In genomic region chr15:68417897-68418296, GRCh38 we compare ENCODE assay signal across 19 cellular contexts. TPM values are rescaled to one million over a fixed set of nuclear protein-coding genes. Genes with fewer than 3 reads are reported as not detected.
DNase-seq lines count a peak whose midpoint lies in the region; ATAC-seq, FAIRE-seq and TF ChIP-seq lines count a peak whose summit lies in the region.
"Had no signal": no experiment of that assay in that cellular context is flagged by ENCODE, and none has a peak within 500 bp of the region (broad histone marks: within the 10 kb centered on the region; RNA-seq: fewer than 3 reads in every experiment).

No MANE protein-coding gene starts in this region.

- H3K4me1 ChIP-seq in A549, result peaks cover 52% of the 10 kb centered on the region
- peaks cover 25% of the 10 kb centered on the region for H3K4me1 ChIP-seq in IMR-90 (ENCODE audit: control insufficient read depth, insufficient read depth, low read length)
- H3K4me1 ChIP-seq in sigmoid colon, result peaks cover 0 to 12% (median 6%) of the 10 kb centered on the region in 4 donors

- ATAC-seq in A549, result no peak
- no peak for ATAC-seq in IMR-90 (ENCODE audit: low read depth)
- ATAC-seq in HG02852 (IDR thresholded peaks at IDR 0.05; ENCODE audit: unreplicated experiment), result no peak
- no peak for ATAC-seq in HG02938 (IDR thresholded peaks at IDR 0.05; ENCODE audit: unreplicated experiment)
- ATAC-seq: activated T-helper 17 cell treated with anti-CD3 and anti-CD28 coated beads, Interleukin-2, amount 50 U/mL, for 72 hours; HCT116 had no signal

- H3K9ac ChIP-seq in IMR-90 (ENCODE audit: low read depth, low read length), result no peak overlapping the region
- H3K9ac ChIP-seq: BLaER1 treated with 17β-estradiol and CSF1 and Interleukin-3, amounts not matched to agents 10 nM and 100 nM had no signal

- dilution Hi-C loops in IMR-90 (cut with HindIII; ENCODE audit: low sequenced_read_pairs, unreplicated experiment), result no loop called here

- H3K18ac ChIP-seq in IMR-90 (ENCODE audit: low read depth, low read length), result peak overlapping the region; percentile 35; the same call in 1 of the 2 replicates

- peak overlapping the region; percentile 32; the same call in 1 of the 2 replicates for H3K23ac ChIP-seq in IMR-90 (ENCODE audit: low read depth, low read length)

- no peak overlapping the region for H4K5ac ChIP-seq in IMR-90 (ENCODE audit: low read depth, low read length)

- H3K4me3 ChIP-seq in A549 (no peak overlapping the region), IMR-90 (ENCODE audit: insufficient read depth, low read depth, low read length) (no peak overlapping the region), fibroblast of pulmonary artery (replicated peaks; ENCODE audit: low read depth, low read length) (no peak overlapping the region), sigmoid colon (no peak overlapping the region)
- H3K4me3 ChIP-seq: BLaER1 treated with 17β-estradiol and CSF1 and Interleukin-3, amounts not matched to agents 10 nM and 100 nM; hepatocyte; mucosa of descending colon had no signal

- peak overlapping the region; percentile 55 for H2BK120ac ChIP-seq in IMR-90 (ENCODE audit: low read depth, low read length)

- TF ChIP-seq POLR2A in A549 (IDR thresholded peaks at IDR 0.05; ENCODE audit: low read length), result no peak
- TF ChIP-seq POLR2A in IMR-90 (IDR thresholded peaks at IDR 0.05; ENCODE audit: low read depth, low read length), result no peak
- TF ChIP-seq POLR2A in sigmoid colon (IDR thresholded peaks at IDR 0.05), result no peak

- WGBS in A549 (ENCODE audit: missing lambda C conversion rate), result 58% methylated on average over 2 of the region's 2 CpGs
- no CpG with 5 or more reads among the region's 2 CpGs for whole genome bisulfite sequencing in IMR-90 (ENCODE audit: extremely low coverage in 2 of 2, insufficient read length in 1 of 2), 2 experiments
- 51 to 65% methylated on average over 2 of the region's 2 CpGs for WGBS in sigmoid colon, 2 donors

- no peak overlapping the region for H2AFZ ChIP-seq in IMR-90 (replicated peaks; ENCODE audit: low read length, poor library complexity)
- H2AFZ ChIP-seq: hepatocyte had no signal

- peaks cover 32% of the 10 kb centered on the region for H3K9me1 ChIP-seq in IMR-90 (ENCODE audit: insufficient read depth, low read length)

- in situ Hi-C loops in IMR-90 (cut with MboI; ENCODE audit: low sequenced_read_pairs), result no loop called here

- BruUV-seq in IMR-90 (replicated peaks; lab: Mats Ljungman, UMichigan), result no TSS peak

- CTCF ChIA-PET in A549 (lab: Yijun Ruan, JAX) (interaction anchor here (0.8 to 2.2 kb wide), 6 partner anchors 8 to 142 kb away, joined by 3 to 7 read pairs (median 4); no protein-coding TSS in a partner anchor), IMR-90 (lab: Yijun Ruan, JAX) (interaction anchor here (1.3 kb wide), 1 partner anchor 111 kb away, joined by 4 read pairs; no protein-coding TSS in a partner anchor)

- intact Hi-C loops in IMR-90 (cut with micrococcal nuclease) (no loop called here), sigmoid colon (cut with DNase I) (no loop called here)

- H3K9me3 ChIP-seq in A549 (no peaks in the 10 kb centered on the region), IMR-90 (ENCODE audit: control insufficient read depth, insufficient read depth, low read length) (no peaks in the 10 kb centered on the region), sigmoid colon (no peaks in the 10 kb centered on the region)
- H3K9me3 ChIP-seq: BLaER1 treated with 17β-estradiol and CSF1 and Interleukin-3, amounts not matched to agents 10 nM and 100 nM; mucosa of descending colon had no signal

- H3K36me3 ChIP-seq in IMR-90 (ENCODE audit: control insufficient read depth, insufficient read depth, low read length), result peaks cover 2% of the 10 kb centered on the region; the same call in 1 of the 2 replicates
- no peaks in the 10 kb centered on the region for H3K36me3 ChIP-seq in sigmoid colon
- H3K36me3 ChIP-seq: BLaER1 treated with 17β-estradiol and CSF1 and Interleukin-3, amounts not matched to agents 10 nM and 100 nM had no signal

- H3K27ac ChIP-seq in A549 (peak overlapping the region; percentile 16 to 82; a peak in 3 of 6 replicates), IMR-90 (ENCODE audit: insufficient read depth, low read length) (no peak overlapping the region), sigmoid colon (peak overlapping the region in 3 of 4 donors; percentile 26 to 60 (median 41))
- H3K27ac ChIP-seq: BLaER1 treated with 17β-estradiol and CSF1 and Interleukin-3, amounts not matched to agents 10 nM and 100 nM; hepatocyte had no signal

- POLR2A ChIA-PET in A549 (lab: Yijun Ruan, JAX) (interaction anchor here (0.6 kb wide), 1 partner anchor 147 kb away, joined by 4 read pairs; no protein-coding TSS in a partner anchor), IMR-90 (lab: Charles Lee; ENCODE audit: unreplicated experiment) (no interaction called here)

- H2BK5ac ChIP-seq in IMR-90 (ENCODE audit: low read depth, low read length, poor library complexity, severe bottlenecking), result no peak overlapping the region

- H3K4me2 ChIP-seq in A549, result peak overlapping the region; percentile 67; the same call in 2 of the 3 replicates
- peak overlapping the region; percentile 63; the same call in 1 of the 2 replicates for H3K4me2 ChIP-seq in IMR-90 (ENCODE audit: low read depth, low read length)
- H3K4me2 ChIP-seq: hepatocyte had no signal

- peaks cover 12% of the 10 kb centered on the region; the same call in 1 of the 2 replicates for H4K20me1 ChIP-seq in IMR-90 (ENCODE audit: insufficient read depth, low read length)
- H4K20me1 ChIP-seq: BLaER1 treated with 17β-estradiol and CSF1 and Interleukin-3, amounts not matched to agents 10 nM and 100 nM had no signal

- peak overlapping the region; percentile 10; the same call in 1 of the 2 replicates for H4K91ac ChIP-seq in IMR-90 (ENCODE audit: insufficient read depth, low read depth, low read length)

- no peak for TF ChIP-seq EP300 in A549 (IDR thresholded peaks at IDR 0.05)
- TF ChIP-seq EP300 in sigmoid colon (IDR thresholded peaks at IDR 0.05), result no peak

- peaks cover 3 to 45% of the 10 kb centered on the region in 2 experiments; a peak in 3 of 4 replicates for H3K79me1 ChIP-seq in IMR-90 (ENCODE audit: low read depth in 1 of 2, low read length in 2 of 2)

- H3K4ac ChIP-seq in IMR-90 (ENCODE audit: low read depth, low read length), result no peak overlapping the region; the same call in 1 of the 2 replicates

- H2AK5ac ChIP-seq in IMR-90 (ENCODE audit: low read depth, low read length), result peak overlapping the region; percentile 62; the same call in 1 of the 2 replicates

- DNase-seq in A549 (ENCODE audit: low read depth in 1 of 2, low spot score in 1 of 2) (no peak), IMR-90 (peak; percentile 50), fibroblast of pulmonary artery (ENCODE audit: low read depth) (peak; percentile 50), sigmoid colon (no peak), NCI-H2029 treated with DMSO at 0.1 percent for 48 hours (lab: John Stamatoyannopoulos, UW) (no peak), inferior parietal cortex (ENCODE audit: extremely low spot score) (no peak)
- DNase-seq: activated CD4-positive, alpha-beta T cell treated with anti-CD3 and anti-CD28 coated beads, Interleukin-2, amount 50 U/mL, for 4 hours; activated CD4-positive, CD25-positive, alpha-beta regulatory T cell; DMS79 treated with DMSO at 0.1 percent for 48 hours; NCI-H510A; SIG-M5 had no signal

- peak overlapping the region; percentile 26 for H3K14ac ChIP-seq in IMR-90 (replicated peaks; ENCODE audit: low read depth, low read length)

- no peak overlapping the region for H2AK9ac ChIP-seq in IMR-90 (replicated peaks; ENCODE audit: low read depth, low read length, poor library complexity)

- H3K56ac ChIP-seq in IMR-90 (ENCODE audit: extremely low read depth, insufficient read depth, low read length), result no peak overlapping the region

- peak overlapping the region in 1 of 2 experiments; percentile 18; a peak in 1 of 4 replicates for H4K8ac ChIP-seq in IMR-90 (ENCODE audit: low read depth in 2 of 2, low read length in 2 of 2)

- peak; percentile 28 for FAIRE-seq in A549 (lab: Jason Lieb, UNC)

- H2BK20ac ChIP-seq in IMR-90 (ENCODE audit: low read depth, low read length), result peak overlapping the region; percentile 76; the same call in 1 of the 2 replicates

- H2BK15ac ChIP-seq in IMR-90 (ENCODE audit: low read depth, low read length), result no peak overlapping the region

- TF ChIP-seq RAD21 in A549 (conservative IDR thresholded peaks at IDR 0.05 in 1 of 2, IDR thresholded peaks at IDR 0.05 in 1 of 2), result no peak
- no peak for TF ChIP-seq RAD21 in IMR-90 (IDR thresholded peaks at IDR 0.05; ENCODE audit: low read length)

- H3K27me3 ChIP-seq in IMR-90 (ENCODE audit: control insufficient read depth, insufficient read depth, low read length) (no peaks in the 10 kb centered on the region), sigmoid colon (no peaks in the 10 kb centered on the region)
- H3K27me3 ChIP-seq: BLaER1 treated with 17β-estradiol and CSF1 and Interleukin-3, amounts not matched to agents 10 nM and 100 nM; hepatocyte had no signal

- TF ChIP-seq CTCF in A549 (IDR thresholded peaks at IDR 0.05) (no peak), IMR-90 (conservative IDR thresholded peaks at IDR 0.05; ENCODE audit: low read depth, low read length) (no peak), fibroblast of pulmonary artery (IDR thresholded peaks at IDR 0.05; ENCODE audit: low read length, missing control alignments) (no peak), sigmoid colon (IDR thresholded peaks at IDR 0.05) (no peak)

TF ChIP-seq in A549, 52 proteins besides CTCF, POLR2A, EP300 and RAD21 (continues in another document):
- TF ChIP-seq MAX (IDR thresholded peaks at IDR 0.05), result no peak
- TF ChIP-seq FOSB (CRISPR knock-in tag; IDR thresholded peaks at IDR 0.05), result no peak
- TF ChIP-seq CBX8 (IDR thresholded peaks at IDR 0.05), result no peak

TF ChIP-seq in IMR-90, 13 proteins besides CTCF, POLR2A, EP300 and RAD21 (continues in another document):
- TF ChIP-seq USF2 (IDR thresholded peaks at IDR 0.05; ENCODE audit: low read depth, low read length), result no peak

RNA-seq across cellular contexts. Expression of gene ITGA11, which starts 14.1 kb away (rescaled TPM):
- 8.3 and 13.2 TPM in 2 replicates for polyA plus RNA-seq in A549 (2011; rRNA removed)
- 3.6 and 5.5 TPM in 2 replicates for polyA plus RNA-seq in A549 (2012; cell fraction: cytosol; rRNA removed)
- 14.2 and 15.0 TPM in 2 replicates for polyA plus RNA-seq in A549 (2012; cell fraction: nucleus; rRNA removed)
- polyA plus RNA-seq in A549 (2017; fragmentation: RNase III; extraction: RNeasy Plus Mini Kit Qiagen cat#74134 plus additional on column Dnase treatment), result 10.1 to 22.0 TPM (median 17.2 TPM) in 3 replicates
- polyA minus RNA-seq in A549 (2011; rRNA and poly(A)+ RNA removed), result 19.0 and 22.2 TPM in 2 replicates
- total RNA-seq in IMR-90 (2012; rRNA removed), result 2.5 and 4.1 TPM in 2 replicates
- polyA plus RNA-seq in IMR-90 (2012; rRNA removed), result 5.6 and 6.6 TPM in 2 replicates
- 3.0 and 5.8 TPM in 2 replicates for polyA plus RNA-seq in IMR-90 (2012; cell fraction: cytosol; rRNA removed)
- 6.2 and 6.6 TPM in 2 replicates for polyA plus RNA-seq in IMR-90 (2012; cell fraction: nucleus; rRNA removed; ENCODE audit: low replicate concordance)
- 1 to 10 TPM in 3 of 4 donors, under 1 TPM in 1; 0.95 to 6.1 (median 2.7) TPM for total RNA-seq in sigmoid colon
- 1 to 10 TPM in 1 of 3 donors, under 1 TPM in 2; 0.71 to 2.4 (median 0.92) TPM for polyA plus RNA-seq in sigmoid colon
- polyA plus RNA-seq: neural cell had no signal

Comparison
In these comparisons a context has a peak if more than half of its experiments do, and no peak if none do; other contexts are left out.
1. DNase-seq: peak in IMR-90 (single experiment) and fibroblast of pulmonary artery (single experiment); none in A549 (0 of 2), sigmoid colon (single experiment), NCI-H2029 treated with DMSO at 0.1 percent for 48 hours (single experiment) and inferior parietal cortex (single experiment).